In the genomic region with DNA sequence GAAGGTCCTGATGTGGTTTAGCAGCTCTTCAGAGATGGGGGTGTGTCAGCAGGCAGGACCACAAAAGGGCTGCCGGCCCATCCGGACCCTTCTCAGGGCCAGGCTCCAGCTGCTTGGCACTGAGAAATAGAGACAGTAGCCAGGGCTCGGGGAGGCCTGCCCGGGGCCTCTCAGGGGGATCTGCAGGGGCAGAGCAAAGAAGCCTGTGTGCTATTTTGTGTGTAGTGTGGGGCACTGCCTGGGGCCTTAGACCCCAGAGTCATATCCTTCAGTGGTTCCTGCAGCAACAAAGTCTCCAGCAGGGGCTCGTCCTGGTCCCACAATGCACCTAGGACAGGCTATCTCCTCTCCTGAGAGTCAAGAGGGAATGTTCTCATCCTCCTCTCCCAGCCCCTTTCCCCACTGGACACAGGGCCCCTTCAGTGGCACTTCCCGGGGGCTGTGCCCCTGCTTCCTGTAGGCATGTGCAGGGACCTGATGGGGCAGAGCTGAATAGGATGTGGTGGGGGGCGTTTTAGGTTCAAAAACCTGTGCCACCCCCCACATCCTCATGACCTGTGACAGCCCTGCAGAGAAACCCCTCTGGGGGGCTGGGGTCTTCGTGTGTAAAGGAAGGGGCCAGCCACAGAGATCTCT, we compare ENCODE assay signal across 19 cellular contexts.
A peak's percentile ranks its signal among the peaks of the same experiment; 100 is the strongest.
DNase-seq lines count a peak whose midpoint lies in the region; ATAC-seq and TF ChIP-seq lines count a peak whose summit lies in the region.
"Had no signal": no experiment of that assay in that cellular context is flagged by ENCODE, and none has a peak within 500 bp of the region (broad histone marks: within the 10 kb centered on the region; RNA-seq: fewer than 3 reads in every experiment).

No MANE protein-coding gene starts in this region.

- H3K27ac ChIP-seq in BLaER1 treated with 17β-estradiol and CSF1 and Interleukin-3, amounts not matched to agents 10 nM and 100 nM, result peak overlapping the region in 5 of 11 experiments; percentile 5 to 38 (median 9); a peak in 3 of 22 replicates
- H3K27ac ChIP-seq in Panc1 (ENCODE audit: low read length), result 0 out of 2 replicates have a peak overlapping the region, but pooled peaks have one; percentile 24
- no peak overlapping the region for H3K27ac ChIP-seq in osteoblast (ENCODE audit: low read depth, low read length)
- H3K27ac ChIP-seq: KMS-11 had no signal

- CTCF ChIA-PET in Panc1 (lab: Charles Lee), result interaction anchor here (0.7 to 1.2 kb wide), 3 partner anchors 10 to 15 kb away, joined by 3 to 4 read pairs (median 4); no protein-coding TSS in a partner anchor

- H3K4me2 ChIP-seq in BLaER1 treated with 17β-estradiol and CSF1 and Interleukin-3, amounts not matched to agents 10 nM and 100 nM, result peak overlapping the region; percentile 23 to 82 (median 70)
- no peak overlapping the region for H3K4me2 ChIP-seq in osteoblast (ENCODE audit: insufficient read depth, low read length)
- H3K4me2 ChIP-seq: KMS-11 had no signal

- no peak for ATAC-seq in Panc1
- peak; percentile 10 for ATAC-seq in Right ventricle myocardium superior (ENCODE audit: poor library complexity)
- no peak for ATAC-seq in GM18520 (IDR thresholded peaks at IDR 0.05; ENCODE audit: unreplicated experiment)
- no peak for ATAC-seq in GM18868 (IDR thresholded peaks at IDR 0.05; ENCODE audit: unreplicated experiment)
- no peak for ATAC-seq in HG03139 (IDR thresholded peaks at IDR 0.05; ENCODE audit: unreplicated experiment)

- no peaks in the 10 kb centered on the region for H3K79me2 ChIP-seq in osteoblast (ENCODE audit: insufficient read depth, low read length)

- peaks cover 0 to 2% (median 0%) of the 10 kb centered on the region in 11 experiments; a peak in 1 of 22 replicates for H3K36me3 ChIP-seq in BLaER1 treated with 17β-estradiol and CSF1 and Interleukin-3, amounts not matched to agents 10 nM and 100 nM
- no peaks in the 10 kb centered on the region for H3K36me3 ChIP-seq in Panc1 (ENCODE audit: control insufficient read depth, insufficient read depth, low read length)
- H3K36me3 ChIP-seq in osteoblast (ENCODE audit: insufficient read depth, low read length), result no peaks in the 10 kb centered on the region

- intact Hi-C loops in Panc1 (cut with micrococcal nuclease; ENCODE audit: unreplicated experiment) (no loop called here), Right ventricle myocardium superior (cut with DNase I) (no loop called here)

- no peak for DNase-seq in Panc1 (ENCODE audit: low read depth, low spot score)
- no peak for DNase-seq in Right ventricle myocardium superior
- DNase-seq in osteoblast (ENCODE audit: insufficient read length, low spot score, missing footprints), result peak; percentile 46
- DNase-seq in GF-D8 (lab: John Stamatoyannopoulos, UW), result no peak
- DNase-seq: activated T-cell treated with anti-CD3 and anti-CD28 coated beads, Interleukin-2, amount 50 U/mL, for 4 hours; CD8-positive, alpha-beta memory T cell; H9; natural killer cell; NCI-H1092; NCI-H524; SHP77; stimulated activated CD4-positive, alpha-beta T cell treated with anti-CD3 and anti-CD28 coated beads, Interleukin-12 subunit alpha, Interleukin-12 subunit beta, amount 100 ng/mL, for 4 hours had no signal

- H2AFZ ChIP-seq in osteoblast (ENCODE audit: low read length), result no peak overlapping the region

- no peaks in the 10 kb centered on the region for H3K27me3 ChIP-seq in BLaER1 treated with 17β-estradiol and CSF1 and Interleukin-3, amounts not matched to agents 10 nM and 100 nM
- H3K27me3 ChIP-seq in Panc1 (ENCODE audit: control insufficient read depth, insufficient read depth, low read length) (no peaks in the 10 kb centered on the region), osteoblast (ENCODE audit: insufficient read depth, low read length) (no peaks in the 10 kb centered on the region)
- H3K27me3 ChIP-seq: esophagus muscularis mucosa, tibial nerve had no signal

- H3K4me3 ChIP-seq in BLaER1 treated with 17β-estradiol and CSF1 and Interleukin-3, amounts not matched to agents 10 nM and 100 nM, result no peak overlapping the region
- H3K4me3 ChIP-seq in Panc1 (ENCODE audit: low read depth in 2 of 2, low read length in 2 of 2) (no peak overlapping the region), osteoblast (ENCODE audit: insufficient read depth, low read length) (no peak overlapping the region)
- H3K4me3 ChIP-seq: esophagus muscularis mucosa, tibial nerve had no signal

- no TSS peak for BruUV-seq in Panc1 (replicated peaks; lab: Mats Ljungman, UMichigan)

- in situ Hi-C loops in Panc1 (cut with HindIII; ENCODE audit: low pct_unique_long_range_greater_than_20kb, low sequenced_read_pairs), result no loop called here

- no peaks in the 10 kb centered on the region; a peak in 2 of 22 replicates for H4K20me1 ChIP-seq in BLaER1 treated with 17β-estradiol and CSF1 and Interleukin-3, amounts not matched to agents 10 nM and 100 nM
- H4K20me1 ChIP-seq in osteoblast (ENCODE audit: insufficient read depth, low read length), result no peaks in the 10 kb centered on the region

- no peaks in the 10 kb centered on the region for H3K9me3 ChIP-seq in BLaER1 treated with 17β-estradiol and CSF1 and Interleukin-3, amounts not matched to agents 10 nM and 100 nM (replicated peaks in 1 of 11)
- H3K9me3 ChIP-seq in Panc1 (ENCODE audit: control insufficient read depth, insufficient read depth, low read depth, low read length), result no peaks in the 10 kb centered on the region
- H3K9me3 ChIP-seq in osteoblast (ENCODE audit: low read depth, low read length), result no peaks in the 10 kb centered on the region
- H3K9me3 ChIP-seq: esophagus muscularis mucosa, tibial nerve had no signal

- peaks cover 28 to 56% (median 45%) of the 10 kb centered on the region in 10 experiments for H3K4me1 ChIP-seq in BLaER1 treated with 17β-estradiol and CSF1 and Interleukin-3, amounts not matched to agents 10 nM and 100 nM
- H3K4me1 ChIP-seq in Panc1 (ENCODE audit: control insufficient read depth, insufficient read depth, low read length) (peaks cover 18% of the 10 kb centered on the region), osteoblast (ENCODE audit: insufficient read depth, low read length) (peaks cover 2% of the 10 kb centered on the region)

- peak overlapping the region in 3 of 11 experiments; percentile 5 to 26 (median 22); a peak in 1 of 22 replicates for H3K9ac ChIP-seq in BLaER1 treated with 17β-estradiol and CSF1 and Interleukin-3, amounts not matched to agents 10 nM and 100 nM
- H3K9ac ChIP-seq: KMS-11 had no signal

- TF ChIP-seq CTCF in Panc1 (IDR thresholded peaks at IDR 0.05) (no peak), osteoblast (IDR thresholded peaks at IDR 0.05; ENCODE audit: extremely low read depth, low read depth, low read length) (no peak)

- POLR2A ChIA-PET in Panc1 (lab: Charles Lee), result interaction anchor here (0.5 kb wide), 1 partner anchor 48 kb away, joined by 4 read pairs; no protein-coding TSS in a partner anchor
